9 cellular contexts compared by ENCODE assay signal in the genomic region with DNA sequence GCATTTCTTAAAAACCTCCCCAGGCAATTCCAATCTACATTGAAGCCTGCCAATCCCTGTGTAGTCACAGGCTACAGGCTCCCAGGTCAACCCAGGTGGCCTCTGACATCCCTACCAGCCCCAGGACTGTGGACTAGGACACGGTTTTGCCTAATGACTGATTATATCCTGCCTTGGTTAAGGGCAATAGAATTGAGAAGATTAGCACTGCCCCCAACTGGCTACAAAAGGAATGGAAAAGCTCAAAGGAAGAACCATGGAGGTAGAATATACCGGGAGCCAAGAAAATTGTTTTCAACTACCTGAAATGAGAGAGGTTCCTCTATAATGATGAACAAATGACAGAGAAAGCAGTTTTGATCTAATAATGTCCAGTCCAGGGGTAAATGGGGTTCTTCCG.
A peak's percentile ranks its signal among the peaks of the same experiment; 100 is the strongest.
DNase-seq lines count a peak whose midpoint lies in the region; ATAC-seq and TF ChIP-seq lines count a peak whose summit lies in the region.
"Had no signal": no experiment of that assay in that cellular context is flagged by ENCODE, and none has a peak within 500 bp of the region (broad histone marks: within the 10 kb centered on the region; RNA-seq: fewer than 3 reads in every experiment).

No MANE protein-coding gene starts in this region.

- no peak overlapping the region for H3K4me2 ChIP-seq in SU-DHL-6 (ENCODE audit: low read depth, low read length, poor library complexity, severe bottlenecking)

- H3K36me3 Mint-ChIP-seq in Calu3 (ENCODE audit: insufficient read depth, unreplicated experiment) = no peaks in the 10 kb centered on the region
- no peaks in the 10 kb centered on the region for H3K36me3 Mint-ChIP-seq in T-helper 2 cell treated with Interferon-gamma antibody and Interleukin-4, amounts not matched to agents 5 μg/mL and 100 μg/mL, for 36 hours (ENCODE audit: low read depth)
- H3K36me3 Mint-ChIP-seq: activated naive CD8-positive, alpha-beta T cell treated with anti-CD3 and anti-CD28 coated beads, Interleukin-2, amount 10 ng/mL, durations not matched to agents 7 days and 5 days had no signal

- H2AFZ ChIP-seq in SU-DHL-6 (ENCODE audit: low read depth, low read length, severe bottlenecking) = no peak overlapping the region

- no peaks in the 10 kb centered on the region for H3K27me3 ChIP-seq in SU-DHL-6 (ENCODE audit: low read length)

- H3K4me3 Mint-ChIP-seq in Calu3 (ENCODE audit: low read depth, unreplicated experiment) = no peak overlapping the region
- H3K4me3 Mint-ChIP-seq in T-helper 2 cell treated with Interferon-gamma antibody and Interleukin-4, amounts not matched to agents 5 μg/mL and 100 μg/mL, for 36 hours = no peak overlapping the region
- H3K4me3 Mint-ChIP-seq: activated naive CD8-positive, alpha-beta T cell treated with anti-CD3 and anti-CD28 coated beads, Interleukin-2, amount 10 ng/mL, durations not matched to agents 7 days and 5 days had no signal

- DNase-seq in Calu3 (peak; percentile 17), H4 (ENCODE audit: low spot score) (peak; percentile 13), kidney tubule cell (ENCODE audit: low spot score) (peak; percentile 63), T-helper 1 cell (no peak)
- DNase-seq in T-helper 2 cell treated with Interferon-gamma antibody and Interleukin-4, amounts not matched to agents 5 μg/mL and 100 μg/mL, for 36 hours (ENCODE audit: low spot score) = no peak
- DNase-seq: activated naive CD8-positive, alpha-beta T cell treated with anti-CD3 and anti-CD28 coated beads, Interleukin-2, amount 10 ng/mL, durations not matched to agents 7 days and 5 days had no signal

- no peak overlapping the region for H3K27ac ChIP-seq in SU-DHL-6 (ENCODE audit: low read depth, low read length)

- no peaks in the 10 kb centered on the region for H4K20me1 ChIP-seq in SU-DHL-6 (ENCODE audit: low read depth, low read length)

- H3K9me3 Mint-ChIP-seq in Calu3 (ENCODE audit: low read depth, unreplicated experiment) = peaks cover 3% of the 10 kb centered on the region
- no peaks in the 10 kb centered on the region for H3K9me3 Mint-ChIP-seq in T-helper 2 cell treated with Interferon-gamma antibody and Interleukin-4, amounts not matched to agents 5 μg/mL and 100 μg/mL, for 36 hours
- H3K9me3 Mint-ChIP-seq: activated naive CD8-positive, alpha-beta T cell treated with anti-CD3 and anti-CD28 coated beads, Interleukin-2, amount 10 ng/mL, durations not matched to agents 7 days and 5 days had no signal

- ATAC-seq in GM19023 (IDR thresholded peaks at IDR 0.05; ENCODE audit: unreplicated experiment) = no peak
- ATAC-seq in GM19452 (IDR thresholded peaks at IDR 0.05; ENCODE audit: unreplicated experiment) = no peak

- no peaks in the 10 kb centered on the region for H3K79me2 ChIP-seq in SU-DHL-6 (ENCODE audit: insufficient read depth, low read length)

- intact Hi-C loops in Calu3 (cut with micrococcal nuclease; ENCODE audit: unreplicated experiment) = loop anchor here (1.0 to 5.0 kb wide), 3 partner anchors 76 to 277 kb away; no protein-coding TSS in a partner anchor

- no peaks in the 10 kb centered on the region for H3K9me2 ChIP-seq in SU-DHL-6 (replicated peaks; ENCODE audit: insufficient read depth, low read length)

- no peak for TF ChIP-seq CTCF in Calu3 (IDR thresholded peaks at IDR 0.05; ENCODE audit: unreplicated experiment)
- TF ChIP-seq CTCF in SU-DHL-6 (IDR thresholded peaks at IDR 0.05; ENCODE audit: insufficient read depth, low read length, poor library complexity, severe bottlenecking) = peak; percentile 40

- no peaks in the 10 kb centered on the region for H3K4me1 Mint-ChIP-seq in Calu3 (ENCODE audit: low read depth, unreplicated experiment)
- H3K4me1 Mint-ChIP-seq in T-helper 2 cell treated with Interferon-gamma antibody and Interleukin-4, amounts not matched to agents 5 μg/mL and 100 μg/mL, for 36 hours (ENCODE audit: low read depth) = no peaks in the 10 kb centered on the region
- H3K4me1 Mint-ChIP-seq: activated naive CD8-positive, alpha-beta T cell treated with anti-CD3 and anti-CD28 coated beads, Interleukin-2, amount 10 ng/mL, durations not matched to agents 7 days and 5 days had no signal

- no TSS peak for BruUV-seq in Calu3 (replicated peaks; lab: Mats Ljungman, UMichigan)

- H3K27ac Mint-ChIP-seq in Calu3 (ENCODE audit: unreplicated experiment) = no peak overlapping the region
- no peak overlapping the region for H3K27ac Mint-ChIP-seq in T-helper 2 cell treated with Interferon-gamma antibody and Interleukin-4, amounts not matched to agents 5 μg/mL and 100 μg/mL, for 36 hours
- H3K27ac Mint-ChIP-seq: activated naive CD8-positive, alpha-beta T cell treated with anti-CD3 and anti-CD28 coated beads, Interleukin-2, amount 10 ng/mL, durations not matched to agents 7 days and 5 days had no signal

- CTCF ChIA-PET in Calu3 (lab: Charles Lee) = interaction anchor here (0.6 to 1.6 kb wide), 6 partner anchors 75 to 301 kb away, joined by 3 to 11 read pairs (median 4); no protein-coding TSS in a partner anchor

- H3K9ac ChIP-seq in SU-DHL-6 (ENCODE audit: low read length) = no peak overlapping the region

- H3F3A ChIP-seq in SU-DHL-6 (ENCODE audit: insufficient read depth) = no peaks in the 10 kb centered on the region

- H3K4me3 ChIP-seq in SU-DHL-6 (ENCODE audit: insufficient read depth, low read length, poor library complexity, severe bottlenecking) = no peak overlapping the region

- no peaks in the 10 kb centered on the region for H3K36me3 ChIP-seq in SU-DHL-6 (ENCODE audit: low read length)

- no peaks in the 10 kb centered on the region for H3K27me3 Mint-ChIP-seq in Calu3 (ENCODE audit: unreplicated experiment)
- H3K27me3 Mint-ChIP-seq in T-helper 2 cell treated with Interferon-gamma antibody and Interleukin-4, amounts not matched to agents 5 μg/mL and 100 μg/mL, for 36 hours (ENCODE audit: low read depth) = no peaks in the 10 kb centered on the region

- no peaks in the 10 kb centered on the region for H3K9me3 ChIP-seq in SU-DHL-6 (ENCODE audit: insufficient read depth, low read length)

Comparison
In these comparisons a context has a peak if more than half of its experiments do, and no peak if none do; other contexts are left out.
1. DNase-seq: peak in Calu3 (single experiment), H4 (single experiment) and kidney tubule cell (single experiment); none in T-helper 2 cell treated with Interferon-gamma antibody and Interleukin-4, amounts not matched to agents 5 μg/mL and 100 μg/mL, for 36 hours (single experiment) and T-helper 1 cell (0 of 5).